Comparison of ENCODE assay signal across 8 cellular contexts in genomic region chr14:30559638-30560071, GRCh38.
DNase-seq lines count a peak whose midpoint lies in the region; ATAC-seq and TF ChIP-seq lines count a peak whose summit lies in the region.

No MANE protein-coding gene starts in this region.

- ATAC-seq in HG02885 (IDR thresholded peaks at IDR 0.05; ENCODE audit: poor library complexity, unreplicated experiment), result peak; percentile 24

- H3K36me3 ChIP-seq in brain microvascular endothelial cell (replicated peaks), result no peaks in the 10 kb centered on the region

- DNase-seq in DMS53 (lab: John Stamatoyannopoulos, UW) (peak; percentile 40), DMS53 treated with DMSO at 0.1 percent for 48 hours (lab: John Stamatoyannopoulos, UW; ENCODE audit: unreplicated experiment) (no peak), NCI-H69 (lab: John Stamatoyannopoulos, UW) (peak; percentile 85), brain microvascular endothelial cell (peak; percentile 34), kidney tubule cell (ENCODE audit: low spot score) (peak; percentile 63), stromal cell of bone marrow (ENCODE audit: low read depth) (peak; percentile 8)
- DNase-seq in stimulated activated CD8-positive, alpha-beta memory T cell treated with anti-CD3 and anti-CD28 coated beads, Interleukin-4, amount 100 ng/mL, for 48 hours, result no peak

- no peak for TF ChIP-seq CTCF in brain microvascular endothelial cell (IDR thresholded peaks at IDR 0.05; ENCODE audit: low read depth, low read length, missing control alignments)

- no peaks in the 10 kb centered on the region for H3K27me3 ChIP-seq in brain microvascular endothelial cell (replicated peaks)

- in situ Hi-C loops in brain microvascular endothelial cell (cut with HindIII; ENCODE audit: low pct_ligation_motif_present, low sequenced_read_pairs), result no loop called here

- peak overlapping the region; percentile 90 for H3K27ac ChIP-seq in brain microvascular endothelial cell

- H3K4me3 ChIP-seq in brain microvascular endothelial cell (ENCODE audit: low read depth, low read length), result peak overlapping the region; percentile 97

Comparison
In these comparisons a context has a peak if more than half of its experiments do, and no peak if none do; other contexts are left out.
1. DNase-seq: peak in DMS53 (single experiment), NCI-H69 (single experiment), brain microvascular endothelial cell (single experiment), kidney tubule cell (single experiment) and stromal cell of bone marrow (single experiment); none in DMS53 treated with DMSO at 0.1 percent for 48 hours (single experiment) and stimulated activated CD8-positive, alpha-beta memory T cell treated with anti-CD3 and anti-CD28 coated beads, Interleukin-4, amount 100 ng/mL, for 48 hours (single experiment).